ENCODE assay signal across 10 cellular contexts in the genomic region with DNA sequence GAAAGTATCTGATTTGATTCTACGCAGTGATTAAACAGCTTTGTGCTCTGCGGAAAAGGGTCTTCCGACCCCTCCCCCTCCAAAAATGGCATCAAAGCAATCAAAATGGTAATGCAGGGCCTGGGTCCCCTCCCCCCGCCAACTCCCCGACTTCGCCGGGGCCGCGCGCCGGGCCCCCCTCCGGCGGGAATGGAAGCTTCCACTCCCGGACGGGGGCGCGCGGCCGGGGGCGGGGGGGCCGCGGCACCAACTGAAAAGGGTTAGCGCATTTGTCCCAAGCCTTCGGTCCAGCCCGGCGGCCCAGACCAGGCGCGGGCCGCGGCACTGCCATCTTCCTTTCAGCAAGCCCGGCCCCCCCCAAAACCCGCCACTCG. TPM values are rescaled to one million over a fixed set of nuclear protein-coding genes. Genes with fewer than 3 reads are reported as not detected.
DNase-seq lines count a peak whose midpoint lies in the region; ATAC-seq and TF ChIP-seq lines count a peak whose summit lies in the region.
"Had no signal": no experiment of that assay in that cellular context is flagged by ENCODE, and none has a peak within 500 bp of the region (broad histone marks: within the 10 kb centered on the region; RNA-seq: fewer than 3 reads in every experiment).

No MANE protein-coding gene starts in this region.

- DNase-seq in G401 (ENCODE audit: low spot score) (peak; percentile 16), amygdala (lab: John Stamatoyannopoulos, UW) (peak in 30 of 56 donors; percentile 13 to 70 (median 49)), retinal pigment epithelial cell (ENCODE audit: low read depth) (no peak), NCI-H1694 (lab: John Stamatoyannopoulos, UW) (no peak), CD14-positive monocyte (ENCODE audit: low spot score) (no peak)
- DNase-seq: activated CD4-positive, CD25-positive, alpha-beta regulatory T cell treated with anti-CD3 and anti-CD28 coated beads, Interleukin-2, amount 50 U/mL, for 72 hours had no signal

- no peak overlapping the region for H3K27ac Mint-ChIP-seq in CD14-positive monocyte

- TF ChIP-seq CTCF in retinal pigment epithelial cell (conservative IDR thresholded peaks at IDR 0.05; ENCODE audit: low read depth, low read length) (no peak), CD14-positive monocyte (IDR thresholded peaks at IDR 0.05) (no peak)

- in situ Hi-C loops in G401 (cut with HindIII; ENCODE audit: low sequenced_read_pairs): no loop called here

- H3K9me3 ChIP-seq in iPS-20b (ENCODE audit: insufficient read depth, low read depth, low read length): no peaks in the 10 kb centered on the region

- peak overlapping the region in 1 of 2 donors; percentile 70 for H3K4me3 Mint-ChIP-seq in CD14-positive monocyte

- H3K36me3 ChIP-seq in iPS-20b (ENCODE audit: insufficient read depth, low read depth, low read length): peaks cover 32% of the 10 kb centered on the region

- H3K4me1 ChIP-seq in iPS-20b (ENCODE audit: insufficient read depth, low read length): peaks cover 19% of the 10 kb centered on the region; the same call in 1 of the 2 replicates

- intact Hi-C loops in CD14-positive monocyte (cut with micrococcal nuclease): no loop called here

- H3K27me3 ChIP-seq in iPS-20b (ENCODE audit: insufficient read depth, low read length): peaks cover 7% of the 10 kb centered on the region; the same call in 1 of the 2 replicates

- H3K36me3 Mint-ChIP-seq in CD14-positive monocyte: peaks cover 0 to 3% of the 10 kb centered on the region in 2 donors

- H3K27me3 Mint-ChIP-seq in CD14-positive monocyte (ENCODE audit: low read depth in 3 of 3): peaks cover 56 to 80% (median 68%) of the 10 kb centered on the region in 3 donors

- peak overlapping the region; percentile 92 for H3K9ac ChIP-seq in iPS-20b (ENCODE audit: low read depth, low read length)

- no peak for ATAC-seq in GM21717 (IDR thresholded peaks at IDR 0.05; ENCODE audit: unreplicated experiment)
- no peak for ATAC-seq in HG03442 (IDR thresholded peaks at IDR 0.05; ENCODE audit: unreplicated experiment)

- peaks cover 10% of the 10 kb centered on the region for H3K4me1 Mint-ChIP-seq in CD14-positive monocyte

- peak overlapping the region; percentile 62 for H3K27ac ChIP-seq in iPS-20b (ENCODE audit: low read length)
- H3K27ac ChIP-seq: HL-60 had no signal

- peaks cover 0 to 17% (median 7%) of the 10 kb centered on the region in 7 donors for H3K9me3 Mint-ChIP-seq in CD14-positive monocyte

- peak overlapping the region; percentile 83 for H3K4me3 ChIP-seq in iPS-20b (ENCODE audit: low read length)
- H3K4me3 ChIP-seq in retinal pigment epithelial cell (ENCODE audit: low read length): peak overlapping the region; percentile 8

RNA-seq across cellular contexts. Expression of gene PHF21B, which starts 2.9 kb away (rescaled TPM):
- total RNA-seq in G401 (2014; rRNA removed; shearing (Covaris generic)): 1.3 and 8.4 TPM in 2 replicates
- not detected for polyA plus RNA-seq in CD14-positive monocyte

Comparison
In these comparisons a context has a peak if more than half of its experiments do, and no peak if none do; other contexts are left out.
1. DNase-seq: peak in G401 (single experiment) and amygdala (30 of 56); none in retinal pigment epithelial cell (single experiment), NCI-H1694 (single experiment) and CD14-positive monocyte (single experiment).